Comparison of ENCODE assay signal across 1 cellular context in genomic region chr14:23468704-23469126, GRCh38.
TF ChIP-seq lines count a peak whose summit lies in the region.

No MANE protein-coding gene starts in this region.

TF ChIP-seq in GM12878, 131 proteins besides CTCF, POLR2A, EP300 and RAD21:
- no peak for TF ChIP-seq IKZF1 (conservative IDR thresholded peaks at IDR 0.05)
- TF ChIP-seq MYC (IDR thresholded peaks at IDR 0.05; ENCODE audit: insufficient read depth, insufficient read length, insufficient replicate concordance, low read length, severe bottlenecking), result no peak
- peak; percentile 87; the same call in 1 of the 2 replicates for TF ChIP-seq SMARCA5 (IDR thresholded peaks at IDR 0.05)
- TF ChIP-seq MTA2 (IDR thresholded peaks at IDR 0.05; ENCODE audit: low read depth), result 0 out of 2 replicates have a peak, but pooled peaks have one; percentile 9
- no peak for TF ChIP-seq CHD1 (IDR thresholded peaks at IDR 0.05; ENCODE audit: low read depth, low read length)
- TF ChIP-seq DPF2 (IDR thresholded peaks at IDR 0.05), result no peak
- 0 out of 2 replicates have a peak, but pooled peaks have one; percentile 20 for TF ChIP-seq GATAD2B (conservative IDR thresholded peaks at IDR 0.05; ENCODE audit: low read depth)
- TF ChIP-seq RB1 (IDR thresholded peaks at IDR 0.05; ENCODE audit: borderline replicate concordance), result peak; percentile 75
- no peak for TF ChIP-seq ZNF24 (IDR thresholded peaks at IDR 0.05)
- TF ChIP-seq BCL11A (IDR thresholded peaks at IDR 0.05; ENCODE audit: low read depth, low read length), result no peak
- TF ChIP-seq CHD4 (IDR thresholded peaks at IDR 0.05), result no peak
- TF ChIP-seq HDGF (IDR thresholded peaks at IDR 0.05), result no peak
- TF ChIP-seq SIX5 (IDR thresholded peaks at IDR 0.05; ENCODE audit: low read depth, low read length, severe bottlenecking), result no peak
- 0 out of 2 replicates have a peak, but pooled peaks have one; percentile 71 for TF ChIP-seq LARP7 (IDR thresholded peaks at IDR 0.05)
- TF ChIP-seq ZNF207 (IDR thresholded peaks at IDR 0.05; ENCODE audit: borderline replicate concordance), result no peak
- TF ChIP-seq, protein P1, sequence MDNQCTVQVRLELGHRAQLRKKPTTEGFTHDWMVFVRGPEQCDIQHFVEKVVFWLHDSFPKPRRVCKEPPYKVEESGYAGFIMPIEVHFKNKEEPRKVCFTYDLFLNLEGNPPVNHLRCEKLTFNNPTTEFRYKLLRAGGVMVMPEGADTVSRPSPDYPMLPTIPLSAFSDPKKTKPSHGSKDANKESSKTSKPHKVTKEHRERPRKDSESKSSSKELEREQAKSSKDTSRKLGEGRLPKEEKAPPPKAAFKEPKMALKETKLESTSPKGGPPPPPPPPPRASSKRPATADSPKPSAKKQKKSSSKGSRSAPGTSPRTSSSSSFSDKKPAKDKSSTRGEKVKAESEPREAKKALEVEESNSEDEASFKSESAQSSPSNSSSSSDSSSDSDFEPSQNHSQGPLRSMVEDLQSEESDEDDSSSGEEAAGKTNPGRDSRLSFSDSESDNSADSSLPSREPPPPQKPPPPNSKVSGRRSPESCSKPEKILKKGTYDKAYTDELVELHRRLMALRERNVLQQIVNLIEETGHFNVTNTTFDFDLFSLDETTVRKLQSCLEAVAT (IDR thresholded peaks at IDR 0.05), result peak; percentile 94
- TF ChIP-seq, protein P2, sequence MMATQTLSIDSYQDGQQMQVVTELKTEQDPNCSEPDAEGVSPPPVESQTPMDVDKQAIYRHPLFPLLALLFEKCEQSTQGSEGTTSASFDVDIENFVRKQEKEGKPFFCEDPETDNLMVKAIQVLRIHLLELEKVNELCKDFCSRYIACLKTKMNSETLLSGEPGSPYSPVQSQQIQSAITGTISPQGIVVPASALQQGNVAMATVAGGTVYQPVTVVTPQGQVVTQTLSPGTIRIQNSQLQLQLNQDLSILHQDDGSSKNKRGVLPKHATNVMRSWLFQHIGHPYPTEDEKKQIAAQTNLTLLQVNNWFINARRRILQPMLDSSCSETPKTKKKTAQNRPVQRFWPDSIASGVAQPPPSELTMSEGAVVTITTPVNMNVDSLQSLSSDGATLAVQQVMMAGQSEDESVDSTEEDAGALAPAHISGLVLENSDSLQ (IDR thresholded peaks at IDR 0.05), result no peak
- TF ChIP-seq, protein P3, sequence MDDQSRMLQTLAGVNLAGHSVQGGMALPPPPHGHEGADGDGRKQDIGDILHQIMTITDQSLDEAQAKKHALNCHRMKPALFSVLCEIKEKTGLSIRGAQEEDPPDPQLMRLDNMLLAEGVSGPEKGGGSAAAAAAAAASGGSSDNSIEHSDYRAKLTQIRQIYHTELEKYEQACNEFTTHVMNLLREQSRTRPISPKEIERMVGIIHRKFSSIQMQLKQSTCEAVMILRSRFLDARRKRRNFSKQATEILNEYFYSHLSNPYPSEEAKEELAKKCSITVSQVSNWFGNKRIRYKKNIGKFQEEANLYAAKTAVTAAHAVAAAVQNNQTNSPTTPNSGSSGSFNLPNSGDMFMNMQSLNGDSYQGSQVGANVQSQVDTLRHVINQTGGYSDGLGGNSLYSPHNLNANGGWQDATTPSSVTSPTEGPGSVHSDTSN (IDR thresholded peaks at IDR 0.05; ENCODE audit: insufficient replicate concordance, low read depth, low read length), result no peak
- TF ChIP-seq ZBTB4 (CRISPR knock-in tag; IDR thresholded peaks at IDR 0.05), result no peak
- TF ChIP-seq, protein P4, sequence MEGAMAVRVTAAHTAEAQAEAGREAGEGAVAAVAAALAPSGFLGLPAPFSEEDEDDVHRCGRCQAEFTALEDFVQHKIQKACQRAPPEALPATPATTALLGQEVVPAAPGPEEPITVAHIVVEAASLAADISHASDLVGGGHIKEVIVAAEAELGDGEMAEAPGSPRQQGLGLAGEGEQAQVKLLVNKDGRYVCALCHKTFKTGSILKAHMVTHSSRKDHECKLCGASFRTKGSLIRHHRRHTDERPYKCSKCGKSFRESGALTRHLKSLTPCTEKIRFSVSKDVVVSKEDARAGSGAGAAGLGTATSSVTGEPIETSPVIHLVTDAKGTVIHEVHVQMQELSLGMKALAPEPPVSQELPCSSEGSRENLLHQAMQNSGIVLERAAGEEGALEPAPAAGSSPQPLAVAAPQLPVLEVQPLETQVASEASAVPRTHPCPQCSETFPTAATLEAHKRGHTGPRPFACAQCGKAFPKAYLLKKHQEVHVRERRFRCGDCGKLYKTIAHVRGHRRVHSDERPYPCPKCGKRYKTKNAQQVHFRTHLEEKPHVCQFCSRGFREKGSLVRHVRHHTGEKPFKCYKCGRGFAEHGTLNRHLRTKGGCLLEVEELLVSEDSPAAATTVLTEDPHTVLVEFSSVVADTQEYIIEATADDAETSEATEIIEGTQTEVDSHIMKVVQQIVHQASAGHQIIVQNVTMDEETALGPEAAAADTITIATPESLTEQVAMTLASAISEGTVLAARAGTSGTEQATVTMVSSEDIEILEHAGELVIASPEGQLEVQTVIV (IDR thresholded peaks at IDR 0.05; ENCODE audit: borderline replicate concordance, partially characterized antibody), result no peak
- TF ChIP-seq NR2F1 (conservative IDR thresholded peaks at IDR 0.05), result 0 out of 2 replicates have a peak, but pooled peaks have one; percentile 10
- TF ChIP-seq CREM (IDR thresholded peaks at IDR 0.05; ENCODE audit: low read depth), result no peak
- no peak for TF ChIP-seq SRF (IDR thresholded peaks at IDR 0.05; ENCODE audit: low read depth in 2 of 2, low read length in 2 of 2)
- TF ChIP-seq ZSCAN29 (IDR thresholded peaks at IDR 0.05), result no peak
- TF ChIP-seq EED (IDR thresholded peaks at IDR 0.05; ENCODE audit: low read depth), result no peak
- no peak for TF ChIP-seq NBN (IDR thresholded peaks at IDR 0.05)
- TF ChIP-seq WRNIP1 (IDR thresholded peaks at IDR 0.05; ENCODE audit: borderline replicate concordance, low read depth, low read length), result no peak
TF ChIP-seq in GM12878: peak in this region for 7.
